ENCODE assay signal across 8 cellular contexts in genomic region chr12:92551853-92552397, GRCh38.
DNase-seq lines count a peak whose midpoint lies in the region; ATAC-seq and TF ChIP-seq lines count a peak whose summit lies in the region.

No MANE protein-coding gene starts in this region.

- H3K4me3 ChIP-seq in adrenal gland (no peak overlapping the region), transverse colon (no peak overlapping the region)

- no peak overlapping the region for H3K14ac ChIP-seq in H9 (ENCODE audit: insufficient read depth, low read length)

- no peaks in the 10 kb centered on the region for H3K27me3 Mint-ChIP-seq in Calu3 (ENCODE audit: unreplicated experiment)
- H3K27me3 Mint-ChIP-seq in H9 (ENCODE audit: low read depth) = no peaks in the 10 kb centered on the region

- no peak overlapping the region for H3K4me3 Mint-ChIP-seq in Calu3 (ENCODE audit: low read depth, unreplicated experiment)
- no peak overlapping the region for H3K4me3 Mint-ChIP-seq in H9

- CTCF ChIA-PET in Calu3 (lab: Charles Lee) = interaction anchor here (0.7 to 1.0 kb wide), 2 partner anchors 36 to 45 kb away, joined by 3 to 17 read pairs; no protein-coding TSS in a partner anchor

- TF ChIP-seq CTCF in Calu3 (IDR thresholded peaks at IDR 0.05; ENCODE audit: unreplicated experiment) (no peak), adrenal gland (IDR thresholded peaks at IDR 0.05) (no peak), H9 (conservative IDR thresholded peaks at IDR 0.05) (no peak), transverse colon (IDR thresholded peaks at IDR 0.05) (no peak)

- H4K8ac ChIP-seq in H9 (replicated peaks; ENCODE audit: insufficient read length, low read depth, low read length) = no peak overlapping the region

- H3K4me1 Mint-ChIP-seq in Calu3 (ENCODE audit: low read depth, unreplicated experiment) (peaks cover 33% of the 10 kb centered on the region), H9 (peaks cover 5% of the 10 kb centered on the region in 2 experiments; a peak in 3 of 4 replicates)

- no peaks in the 10 kb centered on the region for H3K9me3 ChIP-seq in adrenal gland (replicated peaks in 1 of 3)
- no peaks in the 10 kb centered on the region for H3K9me3 ChIP-seq in H9 (ENCODE audit: control insufficient read depth, low read depth, low read length)
- no peaks in the 10 kb centered on the region for H3K9me3 ChIP-seq in transverse colon

- in situ Hi-C loops in transverse colon (cut with MboI; ENCODE audit: low pct_ligation_motif_present in 1 of 4, low pct_unique_long_range_greater_than_20kb in 1 of 4, low sequenced_read_pairs in 3 of 4) = loop anchor here in 3 of 4 donors (25.0 kb wide), 2 partner anchors 415 to 740 kb away; partner anchors contain the start of gene BTG1 (in 2 of the 3)

- H3K27ac Mint-ChIP-seq in Calu3 (ENCODE audit: unreplicated experiment) (no peak overlapping the region), H9 (no peak overlapping the region)

- H2BK15ac ChIP-seq in H9 (ENCODE audit: low read depth, low read length) = no peak overlapping the region

- no peak overlapping the region for H4K5ac ChIP-seq in H9 (ENCODE audit: insufficient read length, low read depth, low read length)

- H2BK5ac ChIP-seq in H9 (ENCODE audit: insufficient read length, low read length) = no peak overlapping the region

- H3K36me3 ChIP-seq in adrenal gland (replicated peaks in 1 of 2) (no peaks in the 10 kb centered on the region), transverse colon (no peaks in the 10 kb centered on the region)

- H3K23ac ChIP-seq in H9 (ENCODE audit: insufficient read length, low read depth, low read length) = no peak overlapping the region

- H3K79me1 ChIP-seq in H9 (ENCODE audit: insufficient read depth, low read depth, low read length, poor library complexity, severe bottlenecking) = no peaks in the 10 kb centered on the region

- TF ChIP-seq EP300 in transverse colon (IDR thresholded peaks at IDR 0.05; ENCODE audit: low read depth) = no peak

- no peak overlapping the region for H3T11ph ChIP-seq in H9 (ENCODE audit: low read length)

- H3K9me3 Mint-ChIP-seq in Calu3 (ENCODE audit: low read depth, unreplicated experiment) = no peaks in the 10 kb centered on the region
- H3K9me3 Mint-ChIP-seq in H9 = no peaks in the 10 kb centered on the region

- DNase-seq in Calu3 = peak; percentile 48
- DNase-seq in adrenal gland = peak in 5 of 7 donors; percentile 18 to 54 (median 35)
- DNase-seq in stimulated activated CD4-positive, alpha-beta T cell treated with anti-CD3 and anti-CD28 coated beads, Interleukin-1b, Interleukin-23, amount 100 ng/mL, for 48 hours = peak; percentile 75
- DNase-seq in MV-4-11 (lab: John Stamatoyannopoulos, UW) = no peak
- no peak for DNase-seq in H9
- no peak for DNase-seq in transverse colon

- no peak overlapping the region for H3K56ac ChIP-seq in H9 (ENCODE audit: insufficient read length, low read depth, low read length)

- H3K4ac ChIP-seq in H9 (ENCODE audit: low read depth, low read length) = no peak overlapping the region

- no peak overlapping the region for H4K91ac ChIP-seq in H9 (ENCODE audit: insufficient read length, low read depth, low read length)

- no peak overlapping the region for H2AK5ac ChIP-seq in H9 (ENCODE audit: insufficient read length, low read length)

- H3K27ac ChIP-seq in adrenal gland = peak overlapping the region in 3 of 5 donors; percentile 49 to 69 (median 53)
- no peak overlapping the region for H3K27ac ChIP-seq in H9 (ENCODE audit: insufficient read length, low read depth, low read length)
- H3K27ac ChIP-seq in transverse colon = peak overlapping the region in 2 of 4 donors; percentile 7 to 14

- TF ChIP-seq POLR2A in adrenal gland (IDR thresholded peaks at IDR 0.05) (no peak), transverse colon (IDR thresholded peaks at IDR 0.05) (no peak)

- no peak overlapping the region for H3K18ac ChIP-seq in H9 (ENCODE audit: insufficient read length, low read depth, low read length)

- no peak overlapping the region for H2BK20ac ChIP-seq in H9 (ENCODE audit: low read depth, low read length, poor library complexity, severe bottlenecking)

- no peak overlapping the region for H3K9ac ChIP-seq in H9 (ENCODE audit: extremely low read depth, insufficient read length, low read length)

- H3K23me2 ChIP-seq in H9 (ENCODE audit: insufficient read length, low read depth, low read length, poor library complexity, severe bottlenecking) = no peaks in the 10 kb centered on the region

- H3K36me3 Mint-ChIP-seq in Calu3 (ENCODE audit: insufficient read depth, unreplicated experiment) = peaks cover 13% of the 10 kb centered on the region
- H3K36me3 Mint-ChIP-seq in H9 (ENCODE audit: insufficient read depth in 1 of 3, low read depth in 3 of 3) = no peaks in the 10 kb centered on the region

- no peaks in the 10 kb centered on the region for H3K79me2 ChIP-seq in H9 (ENCODE audit: insufficient read depth, low read length)

- H3K4me2 ChIP-seq in H9 (ENCODE audit: insufficient read depth, insufficient read length, low read length) = no peak overlapping the region

- ATAC-seq in GM19324 (IDR thresholded peaks at IDR 0.05; ENCODE audit: low FRiP score, unreplicated experiment) (peak; percentile 23), HG03175 (IDR thresholded peaks at IDR 0.05; ENCODE audit: unreplicated experiment) (peak; percentile 51)

- H2AFZ ChIP-seq in H9 (ENCODE audit: low read length) = no peak overlapping the region

- H3K27me3 ChIP-seq in adrenal gland (no peaks in the 10 kb centered on the region), H9 (ENCODE audit: insufficient read depth, low read length) (no peaks in the 10 kb centered on the region), transverse colon (no peaks in the 10 kb centered on the region)

- no TSS peak for BruUV-seq in Calu3 (replicated peaks; lab: Mats Ljungman, UMichigan)

- intact Hi-C loops in Calu3 (cut with micrococcal nuclease; ENCODE audit: unreplicated experiment) = loop anchor here (10.0 kb wide), 1 partner anchor 597 kb away; no protein-coding TSS in a partner anchor
- intact Hi-C loops in adrenal gland (cut with DNase I) = loop anchor here in 1 of 2 donors (10.0 kb wide), 1 partner anchor 47 kb away; no protein-coding TSS in a partner anchor
- intact Hi-C loops in transverse colon (cut with DNase I; ENCODE audit: low total_unique reads) = no loop called here

- H2BK120ac ChIP-seq in H9 (ENCODE audit: low read depth, low read length, poor library complexity, severe bottlenecking) = no peak overlapping the region

- no peaks in the 10 kb centered on the region for H4K20me1 ChIP-seq in H9 (ENCODE audit: control insufficient read depth, insufficient read depth, insufficient read length)

- H3K4me1 ChIP-seq in adrenal gland (replicated peaks in 1 of 2) = peaks cover 35 to 58% of the 10 kb centered on the region in 2 donors
- no peaks in the 10 kb centered on the region; the same call in 1 of the 2 replicates for H3K4me1 ChIP-seq in H9 (ENCODE audit: insufficient read depth, low read length)
- peaks cover 0 to 50% (median 19%) of the 10 kb centered on the region in 4 donors for H3K4me1 ChIP-seq in transverse colon

- H2BK12ac ChIP-seq in H9 (ENCODE audit: insufficient read length, low read depth, low read length) = no peak overlapping the region

Comparison
In these comparisons a context has a peak if more than half of its experiments do, and no peak if none do; other contexts are left out.
1. DNase-seq: peak in Calu3 (single experiment), adrenal gland (5 of 7) and stimulated activated CD4-positive, alpha-beta T cell treated with anti-CD3 and anti-CD28 coated beads, Interleukin-1b, Interleukin-23, amount 100 ng/mL, for 48 hours (single experiment); none in MV-4-11 (single experiment), H9 (single experiment) and transverse colon (single experiment).